In genomic region chr4:26736621-26737020, GRCh38 we compare ENCODE assay signal across 21 cellular contexts.
DNase-seq lines count a peak whose midpoint lies in the region; ATAC-seq and TF ChIP-seq lines count a peak whose summit lies in the region.
"Had no signal": no experiment of that assay in that cellular context is flagged by ENCODE, and none has a peak within 500 bp of the region (broad histone marks: within the 10 kb centered on the region; RNA-seq: fewer than 3 reads in every experiment).

No MANE protein-coding gene starts in this region.

- peak; percentile 65 for ATAC-seq in stimulated activated effector memory CD8-positive, alpha-beta T cell treated with anti-CD3 and anti-CD28 coated beads, Interleukin-12 subunit alpha, Interleukin-12 subunit beta, amount 100 ng/mL, for 72 hours
- ATAC-seq in stimulated activated memory B cell treated with anti-CD40 and anti-IgM and Interleukin-4, amounts not matched to agents 10 μg/mL and 1 μg/mL and 100 μg/mL, for 72 hours, result no peak
- ATAC-seq in HG03439 (IDR thresholded peaks at IDR 0.05; ENCODE audit: unreplicated experiment), result no peak
- ATAC-seq: T-helper 17 cell had no signal

- H3K27ac Mint-ChIP-seq in stimulated activated effector memory CD8-positive, alpha-beta T cell treated with anti-CD3 and anti-CD28 coated beads, Interleukin-12 subunit alpha, Interleukin-12 subunit beta, amount 100 ng/mL, for 72 hours, result no peak overlapping the region
- no peak overlapping the region for H3K27ac Mint-ChIP-seq in stimulated activated memory B cell treated with anti-CD40 and anti-IgM and Interleukin-4, amounts not matched to agents 10 μg/mL and 1 μg/mL and 100 μg/mL, for 72 hours
- H3K27ac Mint-ChIP-seq: activated CD4-positive, alpha-beta T cell treated with anti-CD3 and anti-CD28 coated beads, Interleukin-2, amount 10 ng/mL, durations not matched to agents 7 days and 5 days; activated naive CD4-positive, alpha-beta T cell treated with anti-CD3 and anti-CD28 coated beads, Interleukin-2, amount 50 U/mL, for 24 hours; activated T-helper 1 cell treated with anti-CD3 and anti-CD28 coated beads, Interleukin-12 subunit alpha, Interleukin-12 subunit beta, Interleukin-2, Interleukin-4 antibody, amounts not matched to agents 30 ng/mL and 10 ng/mL and 1 ng/mL, durations not matched to agents 14 hours and 24 hours and 36 hours; T-helper 17 cell had no signal

- no peaks in the 10 kb centered on the region for H3K9me3 Mint-ChIP-seq in stimulated activated effector memory CD8-positive, alpha-beta T cell treated with anti-CD3 and anti-CD28 coated beads, Interleukin-12 subunit alpha, Interleukin-12 subunit beta, amount 100 ng/mL, for 72 hours
- no peaks in the 10 kb centered on the region for H3K9me3 Mint-ChIP-seq in stimulated activated memory B cell treated with anti-CD40 and anti-IgM and Interleukin-4, amounts not matched to agents 10 μg/mL and 1 μg/mL and 100 μg/mL, for 72 hours
- H3K9me3 Mint-ChIP-seq: activated CD4-positive, alpha-beta T cell treated with anti-CD3 and anti-CD28 coated beads, Interleukin-2, amount 10 ng/mL, durations not matched to agents 7 days and 5 days; activated naive CD4-positive, alpha-beta T cell treated with anti-CD3 and anti-CD28 coated beads, Interleukin-2, amount 50 U/mL, for 24 hours; activated T-helper 1 cell treated with anti-CD3 and anti-CD28 coated beads, Interleukin-12 subunit alpha, Interleukin-12 subunit beta, Interleukin-2, Interleukin-4 antibody, amounts not matched to agents 30 ng/mL and 10 ng/mL and 1 ng/mL, durations not matched to agents 14 hours and 24 hours and 36 hours had no signal

- H3K4me1 Mint-ChIP-seq in stimulated activated effector memory CD8-positive, alpha-beta T cell treated with anti-CD3 and anti-CD28 coated beads, Interleukin-12 subunit alpha, Interleukin-12 subunit beta, amount 100 ng/mL, for 72 hours, result peaks cover 3% of the 10 kb centered on the region
- H3K4me1 Mint-ChIP-seq in stimulated activated memory B cell treated with anti-CD40 and anti-IgM and Interleukin-4, amounts not matched to agents 10 μg/mL and 1 μg/mL and 100 μg/mL, for 72 hours, result peaks cover 2% of the 10 kb centered on the region
- H3K4me1 Mint-ChIP-seq: activated CD4-positive, alpha-beta T cell treated with anti-CD3 and anti-CD28 coated beads, Interleukin-2, amount 10 ng/mL, durations not matched to agents 7 days and 5 days; activated naive CD4-positive, alpha-beta T cell treated with anti-CD3 and anti-CD28 coated beads, Interleukin-2, amount 50 U/mL, for 24 hours had no signal

- no peak overlapping the region for H3K4me3 ChIP-seq in fibroblast of villous mesenchyme (ENCODE audit: low read depth, low read length)
- H3K4me3 ChIP-seq: PC-9, SK-N-MC, transverse colon had no signal

- H3K27me3 Mint-ChIP-seq in stimulated activated memory B cell treated with anti-CD40 and anti-IgM and Interleukin-4, amounts not matched to agents 10 μg/mL and 1 μg/mL and 100 μg/mL, for 72 hours, result no peaks in the 10 kb centered on the region
- H3K27me3 Mint-ChIP-seq: activated CD4-positive, alpha-beta T cell treated with anti-CD3 and anti-CD28 coated beads, Interleukin-2, amount 10 ng/mL, durations not matched to agents 7 days and 5 days; activated naive CD4-positive, alpha-beta T cell treated with anti-CD3 and anti-CD28 coated beads, Interleukin-2, amount 50 U/mL, for 24 hours; T-helper 17 cell had no signal

- H3K36me3 Mint-ChIP-seq in stimulated activated effector memory CD8-positive, alpha-beta T cell treated with anti-CD3 and anti-CD28 coated beads, Interleukin-12 subunit alpha, Interleukin-12 subunit beta, amount 100 ng/mL, for 72 hours, result no peaks in the 10 kb centered on the region
- H3K36me3 Mint-ChIP-seq in stimulated activated memory B cell treated with anti-CD40 and anti-IgM and Interleukin-4, amounts not matched to agents 10 μg/mL and 1 μg/mL and 100 μg/mL, for 72 hours, result peaks cover 7% of the 10 kb centered on the region

- H3K4me3 Mint-ChIP-seq in stimulated activated effector memory CD8-positive, alpha-beta T cell treated with anti-CD3 and anti-CD28 coated beads, Interleukin-12 subunit alpha, Interleukin-12 subunit beta, amount 100 ng/mL, for 72 hours, result no peak overlapping the region
- no peak overlapping the region for H3K4me3 Mint-ChIP-seq in stimulated activated memory B cell treated with anti-CD40 and anti-IgM and Interleukin-4, amounts not matched to agents 10 μg/mL and 1 μg/mL and 100 μg/mL, for 72 hours
- H3K4me3 Mint-ChIP-seq: activated CD4-positive, alpha-beta T cell treated with anti-CD3 and anti-CD28 coated beads, Interleukin-2, amount 10 ng/mL, durations not matched to agents 7 days and 5 days; activated naive CD4-positive, alpha-beta T cell treated with anti-CD3 and anti-CD28 coated beads, Interleukin-2, amount 50 U/mL, for 24 hours; activated T-helper 1 cell treated with anti-CD3 and anti-CD28 coated beads, Interleukin-12 subunit alpha, Interleukin-12 subunit beta, Interleukin-2, Interleukin-4 antibody, amounts not matched to agents 30 ng/mL and 10 ng/mL and 1 ng/mL, durations not matched to agents 14 hours and 24 hours and 36 hours; T-helper 17 cell had no signal

- in situ Hi-C loops in SK-MEL-5 (cut with HindIII; ENCODE audit: low pct_unique_long_range_greater_than_20kb, low sequenced_read_pairs), result no loop called here

- peak; percentile 16 to 22 for DNase-seq in NCI-H524 (lab: John Stamatoyannopoulos, UW)
- DNase-seq in NCI-H524 treated with DMSO at 0.1 percent for 48 hours (lab: John Stamatoyannopoulos, UW), result no peak
- DNase-seq in SK-MEL-5 (ENCODE audit: low read depth, low spot score), result peak; percentile 60
- peak; percentile 34 for DNase-seq in fibroblast of villous mesenchyme (ENCODE audit: low read depth)
- no peak for DNase-seq in stimulated activated effector memory CD8-positive, alpha-beta T cell treated with anti-CD3 and anti-CD28 coated beads, Interleukin-12 subunit alpha, Interleukin-12 subunit beta, amount 100 ng/mL, for 72 hours (ENCODE audit: low spot score in 2 of 2)
- no peak for DNase-seq in 8988T
- DNase-seq: activated CD4-positive, alpha-beta T cell treated with anti-CD3 and anti-CD28 coated beads, Interleukin-2, amount 10 ng/mL, durations not matched to agents 7 days and 5 days; Caco-2; erythroblast; kidney glomerular epithelial cell; NCI-H1105; NCI-H2029; NCI-H446; PC-9; T-helper 17 cell; transverse colon had no signal

- no peak for TF ChIP-seq CTCF in fibroblast of villous mesenchyme (IDR thresholded peaks at IDR 0.05; ENCODE audit: insufficient read depth, low read depth, low read length)

Comparison
In these comparisons a context has a peak if more than half of its experiments do, and no peak if none do; other contexts are left out.
1. DNase-seq: peak in NCI-H524 (2 of 2), SK-MEL-5 (single experiment) and fibroblast of villous mesenchyme (single experiment); none in NCI-H524 treated with DMSO at 0.1 percent for 48 hours (single experiment), stimulated activated effector memory CD8-positive, alpha-beta T cell treated with anti-CD3 and anti-CD28 coated beads, Interleukin-12 subunit alpha, Interleukin-12 subunit beta, amount 100 ng/mL, for 72 hours (0 of 2) and 8988T (single experiment).